ENCODE assay signal across 1 cellular context in genomic region chr7:65981965-65982792, GRCh38.
TF ChIP-seq lines count a peak whose summit lies in the region.

Gene GUSB (minus strand): TSS chr7:65982213. CDS start chr7:65982183, 30 bp downstream.

TF ChIP-seq in HepG2, 621 proteins besides CTCF, POLR2A, EP300 and RAD21 (continued from another document and continues in another):
- TF ChIP-seq DNMT1 (CRISPR knock-in tag; IDR thresholded peaks at IDR 0.05) (no peak), PRMT3 (CRISPR knock-in tag; IDR thresholded peaks at IDR 0.05; ENCODE audit: borderline replicate concordance, low read depth) (no peak; the same call in 1 of the 2 replicates), ZNF329 (CRISPR knock-in tag; IDR thresholded peaks at IDR 0.05; ENCODE audit: low read depth) (peak; percentile 86), ZNF7 (CRISPR knock-in tag; IDR thresholded peaks at IDR 0.05) (no peak), BRF2 (CRISPR knock-in tag; IDR thresholded peaks at IDR 0.05) (peak; percentile 95), IKZF4 (CRISPR knock-in tag; IDR thresholded peaks at IDR 0.05; ENCODE audit: borderline replicate concordance, low read depth, not compliant biosample characterization) (peak; percentile 89), MAF1 (CRISPR knock-in tag; IDR thresholded peaks at IDR 0.05; ENCODE audit: borderline replicate concordance) (0 out of 2 replicates have a peak, but pooled peaks have one; percentile 27), KMT2A (CRISPR knock-in tag; IDR thresholded peaks at IDR 0.05) (peak; percentile 96), ZNF816 (CRISPR knock-in tag; IDR thresholded peaks at IDR 0.05; ENCODE audit: borderline replicate concordance) (peak; percentile 96), ZNF235 (CRISPR knock-in tag; IDR thresholded peaks at IDR 0.05; ENCODE audit: borderline replicate concordance) (no peak), CSRNP1 (CRISPR knock-in tag; IDR thresholded peaks at IDR 0.05) (peak; percentile 95), JDP2 (CRISPR knock-in tag; IDR thresholded peaks at IDR 0.05; ENCODE audit: borderline replicate concordance) (no peak), ETV6 (CRISPR knock-in tag; conservative IDR thresholded peaks at IDR 0.05) (peak; percentile 95; the same call in 1 of the 2 replicates), ZNF331 (CRISPR knock-in tag; IDR thresholded peaks at IDR 0.05) (peak; percentile 94), SMC3 (IDR thresholded peaks at IDR 0.05; ENCODE audit: low read length) (no peak), AGO1 (IDR thresholded peaks at IDR 0.05; ENCODE audit: low read depth, low read length, poor library complexity, severe bottlenecking) (no peak), ZNF761 (CRISPR knock-in tag; conservative IDR thresholded peaks at IDR 0.05) (peak; percentile 86), HES4 (CRISPR knock-in tag; IDR thresholded peaks at IDR 0.05; ENCODE audit: borderline replicate concordance) (peak; percentile 97), ZNF33B (CRISPR knock-in tag; IDR thresholded peaks at IDR 0.05) (peak; percentile 95; the same call in 1 of the 2 replicates), SIN3B (IDR thresholded peaks at IDR 0.05; ENCODE audit: low read length) (peak; percentile 51; the same call in 1 of the 2 replicates), CREBL2 (CRISPR knock-in tag; IDR thresholded peaks at IDR 0.05; ENCODE audit: borderline replicate concordance) (0 out of 2 replicates have a peak, but pooled peaks have one; percentile 63), PLSCR1 (CRISPR knock-in tag; IDR thresholded peaks at IDR 0.05; ENCODE audit: borderline replicate concordance) (no peak), BRD4 (CRISPR knock-in tag; IDR thresholded peaks at IDR 0.05) (peak; percentile 90), MXI1 (IDR thresholded peaks at IDR 0.05; ENCODE audit: borderline replicate concordance, low read depth, low read length) (peak; percentile 90; the same call in 2 of the 3 replicates), SP5 (CRISPR knock-in tag; IDR thresholded peaks at IDR 0.05; ENCODE audit: borderline replicate concordance, low read depth) (peak; percentile 86), ZSCAN9 (CRISPR knock-in tag; IDR thresholded peaks at IDR 0.05; ENCODE audit: borderline replicate concordance) (peak; percentile 93), GPBP1L1 (CRISPR knock-in tag; IDR thresholded peaks at IDR 0.05) (no peak), SUZ12 (IDR thresholded peaks at IDR 0.05; ENCODE audit: low read depth, low read length) (no peak), ZNF660 (CRISPR knock-in tag; IDR thresholded peaks at IDR 0.05; ENCODE audit: borderline replicate concordance, low read depth) (no peak), CEBPB (IDR thresholded peaks at IDR 0.05; ENCODE audit: borderline replicate concordance, low read depth, low read length) (no peak), SIN3A (IDR thresholded peaks at IDR 0.05; ENCODE audit: borderline replicate concordance, low read depth, low read length) (peak; percentile 76; the same call in 1 of the 2 replicates), ZNF484 (CRISPR knock-in tag; IDR thresholded peaks at IDR 0.05; ENCODE audit: borderline replicate concordance, low read depth) (0 out of 2 replicates have a peak, but pooled peaks have one; percentile 72), HDAC2 (CRISPR knock-in tag; IDR thresholded peaks at IDR 0.05) (peak; percentile 59; the same call in 1 of the 2 replicates), THAP8 (CRISPR knock-in tag; IDR thresholded peaks at IDR 0.05; ENCODE audit: borderline replicate concordance) (0 out of 2 replicates have a peak, but pooled peaks have one; percentile 42), ELK4 (CRISPR knock-in tag; IDR thresholded peaks at IDR 0.05; ENCODE audit: borderline replicate concordance) (0 out of 2 replicates have a peak, but pooled peaks have one; percentile 31), FUBP1 (CRISPR knock-in tag; IDR thresholded peaks at IDR 0.05; ENCODE audit: borderline replicate concordance) (no peak; the same call in 1 of the 2 replicates), E2F2 (CRISPR knock-in tag; IDR thresholded peaks at IDR 0.05; ENCODE audit: borderline replicate concordance) (peak; percentile 99; the same call in 1 of the 2 replicates), SETDB1 (CRISPR knock-in tag; IDR thresholded peaks at IDR 0.05; ENCODE audit: borderline replicate concordance) (no peak), ZNF704 (CRISPR knock-in tag; IDR thresholded peaks at IDR 0.05; ENCODE audit: borderline replicate concordance) (peak; percentile 93), PLRG1 (conservative IDR thresholded peaks at IDR 0.05) (no peak), NFATC3 (CRISPR knock-in tag; IDR thresholded peaks at IDR 0.05) (peak; percentile 90; the same call in 1 of the 2 replicates), ZFP36L2 (CRISPR knock-in tag; IDR thresholded peaks at IDR 0.05) (0 out of 2 replicates have a peak, but pooled peaks have one; percentile 34), ZNF672 (CRISPR knock-in tag; IDR thresholded peaks at IDR 0.05) (no peak), GZF1 (CRISPR knock-in tag; IDR thresholded peaks at IDR 0.05) (peak; percentile 29; the same call in 1 of the 2 replicates), U2AF1 (optimal IDR thresholded peaks at IDR 0.05; ENCODE audit: low read depth, low read length) (peak; percentile 75), NFRKB (IDR thresholded peaks at IDR 0.05) (no peak), ZFP36 (IDR thresholded peaks at IDR 0.05; ENCODE audit: borderline replicate concordance, low read depth, low read length, partially characterized antibody) (no peak), SP1 (IDR thresholded peaks at IDR 0.05) (no peak), SP1 (CRISPR knock-in tag; IDR thresholded peaks at IDR 0.05) (peak; percentile 91), ZNF652 (CRISPR knock-in tag; IDR thresholded peaks at IDR 0.05; ENCODE audit: borderline replicate concordance, low read depth) (no peak), ZNF850 (CRISPR knock-in tag; conservative IDR thresholded peaks at IDR 0.05) (peak; percentile 96), ZSCAN12 (CRISPR knock-in tag; IDR thresholded peaks at IDR 0.05) (peak; percentile 92; the same call in 1 of the 2 replicates), FIP1L1 (IDR thresholded peaks at IDR 0.05; ENCODE audit: borderline replicate concordance, insufficient read depth, low read depth, low read length) (no peak), HOXD1 (CRISPR knock-in tag; IDR thresholded peaks at IDR 0.05) (peak; percentile 97), MAX (IDR thresholded peaks at IDR 0.05) (peak; percentile 97), ZFP37 (CRISPR knock-in tag; IDR thresholded peaks at IDR 0.05; ENCODE audit: borderline replicate concordance) (peak; percentile 75), ZNF350 (CRISPR knock-in tag; IDR thresholded peaks at IDR 0.05; ENCODE audit: borderline replicate concordance, low read depth) (peak; percentile 94), ZBTB44 (CRISPR knock-in tag; IDR thresholded peaks at IDR 0.05) (0 out of 2 replicates have a peak, but pooled peaks have one; percentile 74), PCBP2 (optimal IDR thresholded peaks at IDR 0.05; ENCODE audit: low read depth, low read length, poor library complexity, severe bottlenecking) (no peak)
